ENCODE assay signal across 3 cellular contexts in the genomic region with DNA sequence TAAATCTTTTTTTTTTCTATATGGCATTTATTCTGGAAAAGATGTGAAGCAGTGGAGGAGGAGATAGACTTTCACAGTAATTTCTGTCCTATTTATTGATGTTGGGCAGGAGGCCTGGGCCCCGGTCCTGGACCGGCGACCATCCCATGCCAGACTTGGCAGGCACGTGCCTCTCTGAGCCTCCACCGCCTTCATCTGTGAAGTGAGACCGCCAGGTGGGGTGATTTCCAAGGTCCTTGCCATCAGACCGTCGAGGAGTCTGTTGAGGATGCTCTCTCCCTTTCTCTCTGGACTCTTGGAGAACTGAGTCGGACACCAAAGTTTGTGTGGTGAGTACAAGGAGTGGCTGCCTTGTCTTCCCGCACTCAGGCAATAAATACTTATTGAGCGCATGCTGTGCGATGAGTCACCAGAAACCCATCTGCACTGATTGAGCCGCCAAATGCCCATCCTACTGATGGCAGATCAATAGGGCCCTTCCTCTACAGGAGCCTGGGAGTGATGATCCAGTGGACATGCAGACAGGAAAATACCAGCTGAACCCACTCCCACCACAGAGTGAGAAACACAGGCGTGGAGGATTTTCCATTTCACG.
TF ChIP-seq lines count a peak whose summit lies in the region.

No MANE protein-coding gene starts in this region.

TF ChIP-seq in A549, 52 proteins besides CTCF, POLR2A, EP300 and RAD21:
- no peak for TF ChIP-seq FOSL2 (IDR thresholded peaks at IDR 0.05)
- TF ChIP-seq FOSL2 (CRISPR knock-in tag; IDR thresholded peaks at IDR 0.05): peak; percentile 22; the same call in 1 of the 2 replicates
- TF ChIP-seq KDM1A (IDR thresholded peaks at IDR 0.05; ENCODE audit: low read depth): no peak

TF ChIP-seq in HCT116, 20 proteins besides CTCF, POLR2A, EP300 and RAD21:
- TF ChIP-seq, protein P1, sequence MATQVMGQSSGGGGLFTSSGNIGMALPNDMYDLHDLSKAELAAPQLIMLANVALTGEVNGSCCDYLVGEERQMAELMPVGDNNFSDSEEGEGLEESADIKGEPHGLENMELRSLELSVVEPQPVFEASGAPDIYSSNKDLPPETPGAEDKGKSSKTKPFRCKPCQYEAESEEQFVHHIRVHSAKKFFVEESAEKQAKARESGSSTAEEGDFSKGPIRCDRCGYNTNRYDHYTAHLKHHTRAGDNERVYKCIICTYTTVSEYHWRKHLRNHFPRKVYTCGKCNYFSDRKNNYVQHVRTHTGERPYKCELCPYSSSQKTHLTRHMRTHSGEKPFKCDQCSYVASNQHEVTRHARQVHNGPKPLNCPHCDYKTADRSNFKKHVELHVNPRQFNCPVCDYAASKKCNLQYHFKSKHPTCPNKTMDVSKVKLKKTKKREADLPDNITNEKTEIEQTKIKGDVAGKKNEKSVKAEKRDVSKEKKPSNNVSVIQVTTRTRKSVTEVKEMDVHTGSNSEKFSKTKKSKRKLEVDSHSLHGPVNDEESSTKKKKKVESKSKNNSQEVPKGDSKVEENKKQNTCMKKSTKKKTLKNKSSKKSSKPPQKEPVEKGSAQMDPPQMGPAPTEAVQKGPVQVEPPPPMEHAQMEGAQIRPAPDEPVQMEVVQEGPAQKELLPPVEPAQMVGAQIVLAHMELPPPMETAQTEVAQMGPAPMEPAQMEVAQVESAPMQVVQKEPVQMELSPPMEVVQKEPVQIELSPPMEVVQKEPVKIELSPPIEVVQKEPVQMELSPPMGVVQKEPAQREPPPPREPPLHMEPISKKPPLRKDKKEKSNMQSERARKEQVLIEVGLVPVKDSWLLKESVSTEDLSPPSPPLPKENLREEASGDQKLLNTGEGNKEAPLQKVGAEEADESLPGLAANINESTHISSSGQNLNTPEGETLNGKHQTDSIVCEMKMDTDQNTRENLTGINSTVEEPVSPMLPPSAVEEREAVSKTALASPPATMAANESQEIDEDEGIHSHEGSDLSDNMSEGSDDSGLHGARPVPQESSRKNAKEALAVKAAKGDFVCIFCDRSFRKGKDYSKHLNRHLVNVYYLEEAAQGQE (IDR thresholded peaks at IDR 0.05; ENCODE audit: low read depth): no peak
- TF ChIP-seq FOSL1 (IDR thresholded peaks at IDR 0.05; ENCODE audit: low read depth): peak; percentile 19; the same call in 1 of the 2 replicates
- TF ChIP-seq EGR1 (IDR thresholded peaks at IDR 0.05; ENCODE audit: low read depth): no peak
- TF ChIP-seq, protein P2, sequence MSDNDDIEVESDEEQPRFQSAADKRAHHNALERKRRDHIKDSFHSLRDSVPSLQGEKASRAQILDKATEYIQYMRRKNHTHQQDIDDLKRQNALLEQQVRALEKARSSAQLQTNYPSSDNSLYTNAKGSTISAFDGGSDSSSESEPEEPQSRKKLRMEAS (IDR thresholded peaks at IDR 0.05): peak; percentile 70
- no peak for TF ChIP-seq YY1 (IDR thresholded peaks at IDR 0.05; ENCODE audit: extremely low read depth, insufficient replicate concordance, low read depth, low read length)
- TF ChIP-seq ZBTB33 (IDR thresholded peaks at IDR 0.05; ENCODE audit: extremely low read depth, insufficient replicate concordance, low read length): no peak
- no peak for TF ChIP-seq SIN3A (IDR thresholded peaks at IDR 0.05; ENCODE audit: low read depth)
- TF ChIP-seq EZH2 (IDR thresholded peaks at IDR 0.05): no peak
- TF ChIP-seq, protein P3, sequence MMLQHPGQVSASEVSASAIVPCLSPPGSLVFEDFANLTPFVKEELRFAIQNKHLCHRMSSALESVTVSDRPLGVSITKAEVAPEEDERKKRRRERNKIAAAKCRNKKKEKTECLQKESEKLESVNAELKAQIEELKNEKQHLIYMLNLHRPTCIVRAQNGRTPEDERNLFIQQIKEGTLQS (IDR thresholded peaks at IDR 0.05): no peak
- TF ChIP-seq CEBPB (IDR thresholded peaks at IDR 0.05; ENCODE audit: low read depth): no peak
- no peak for TF ChIP-seq SP1 (IDR thresholded peaks at IDR 0.05; ENCODE audit: low read depth)
- TF ChIP-seq POLR2AphosphoS5 (IDR thresholded peaks at IDR 0.05; ENCODE audit: low read depth, low read length): no peak
- TF ChIP-seq ELF1 (IDR thresholded peaks at IDR 0.05; ENCODE audit: borderline replicate concordance, low read depth): no peak
- no peak for TF ChIP-seq ZFX (IDR thresholded peaks at IDR 0.05)
- no peak for TF ChIP-seq SRF (IDR thresholded peaks at IDR 0.05; ENCODE audit: low read depth)
- TF ChIP-seq EZH2phosphoT487 (IDR thresholded peaks at IDR 0.05; ENCODE audit: borderline replicate concordance): no peak
- peak; percentile 68 for TF ChIP-seq TCF7L2 (IDR thresholded peaks at IDR 0.05; ENCODE audit: borderline replicate concordance, extremely low read depth, insufficient read depth, insufficient read length)
- no peak for TF ChIP-seq ZNF274 (IDR thresholded peaks at IDR 0.05; ENCODE audit: low read depth, low read length)
- 0 out of 2 replicates have a peak, but pooled peaks have one; percentile 18 for TF ChIP-seq JUND (IDR thresholded peaks at IDR 0.05)
- no peak for TF ChIP-seq CBX3 (IDR thresholded peaks at IDR 0.05; ENCODE audit: low read depth)

TF ChIP-seq in SK-N-SH treated with all-trans-retinoic acid at 6 μM for 48 hours, 23 proteins besides CTCF, POLR2A, EP300 and RAD21 (continued from another document):
- no peak for TF ChIP-seq ZNF565 (CRISPR knock-in tag; conservative IDR thresholded peaks at IDR 0.05; ENCODE audit: low read depth)
- TF ChIP-seq ZFP3 (CRISPR knock-in tag; IDR thresholded peaks at IDR 0.05): no peak
- TF ChIP-seq CSRNP3 (CRISPR knock-in tag; IDR thresholded peaks at IDR 0.05): no peak
- TF ChIP-seq, protein P4, sequence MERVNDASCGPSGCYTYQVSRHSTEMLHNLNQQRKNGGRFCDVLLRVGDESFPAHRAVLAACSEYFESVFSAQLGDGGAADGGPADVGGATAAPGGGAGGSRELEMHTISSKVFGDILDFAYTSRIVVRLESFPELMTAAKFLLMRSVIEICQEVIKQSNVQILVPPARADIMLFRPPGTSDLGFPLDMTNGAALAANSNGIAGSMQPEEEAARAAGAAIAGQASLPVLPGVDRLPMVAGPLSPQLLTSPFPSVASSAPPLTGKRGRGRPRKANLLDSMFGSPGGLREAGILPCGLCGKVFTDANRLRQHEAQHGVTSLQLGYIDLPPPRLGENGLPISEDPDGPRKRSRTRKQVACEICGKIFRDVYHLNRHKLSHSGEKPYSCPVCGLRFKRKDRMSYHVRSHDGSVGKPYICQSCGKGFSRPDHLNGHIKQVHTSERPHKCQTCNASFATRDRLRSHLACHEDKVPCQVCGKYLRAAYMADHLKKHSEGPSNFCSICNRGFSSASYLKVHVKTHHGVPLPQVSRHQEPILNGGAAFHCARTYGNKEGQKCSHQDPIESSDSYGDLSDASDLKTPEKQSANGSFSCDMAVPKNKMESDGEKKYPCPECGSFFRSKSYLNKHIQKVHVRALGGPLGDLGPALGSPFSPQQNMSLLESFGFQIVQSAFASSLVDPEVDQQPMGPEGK (CRISPR knock-in tag; IDR thresholded peaks at IDR 0.05; ENCODE audit: borderline replicate concordance): no peak
- TF ChIP-seq TOX (CRISPR knock-in tag; IDR thresholded peaks at IDR 0.05; ENCODE audit: borderline replicate concordance): no peak
- TF ChIP-seq POU6F1 (CRISPR knock-in tag; IDR thresholded peaks at IDR 0.05; ENCODE audit: borderline replicate concordance, low read depth): no peak
- no peak for TF ChIP-seq GLIS3 (CRISPR knock-in tag; IDR thresholded peaks at IDR 0.05)
- TF ChIP-seq CREB5 (CRISPR knock-in tag; IDR thresholded peaks at IDR 0.05; ENCODE audit: low read depth): no peak
- no peak for TF ChIP-seq OSR1 (CRISPR knock-in tag; IDR thresholded peaks at IDR 0.05)
- TF ChIP-seq BACH2 (CRISPR knock-in tag; IDR thresholded peaks at IDR 0.05; ENCODE audit: borderline replicate concordance): no peak
- TF ChIP-seq ARNTL (CRISPR knock-in tag; IDR thresholded peaks at IDR 0.05; ENCODE audit: borderline replicate concordance, low read depth): no peak
- TF ChIP-seq PPARA (CRISPR knock-in tag; IDR thresholded peaks at IDR 0.05; ENCODE audit: borderline replicate concordance): no peak
- TF ChIP-seq ISL1 (CRISPR knock-in tag; IDR thresholded peaks at IDR 0.05): no peak
- no peak for TF ChIP-seq ZC3H10 (CRISPR knock-in tag; IDR thresholded peaks at IDR 0.05)
- TF ChIP-seq ZNF70 (CRISPR knock-in tag; IDR thresholded peaks at IDR 0.05): no peak
- no peak for TF ChIP-seq ZNF8 (CRISPR knock-in tag; IDR thresholded peaks at IDR 0.05)
